ENCODE assay signal across 18 cellular contexts in the genomic region with DNA sequence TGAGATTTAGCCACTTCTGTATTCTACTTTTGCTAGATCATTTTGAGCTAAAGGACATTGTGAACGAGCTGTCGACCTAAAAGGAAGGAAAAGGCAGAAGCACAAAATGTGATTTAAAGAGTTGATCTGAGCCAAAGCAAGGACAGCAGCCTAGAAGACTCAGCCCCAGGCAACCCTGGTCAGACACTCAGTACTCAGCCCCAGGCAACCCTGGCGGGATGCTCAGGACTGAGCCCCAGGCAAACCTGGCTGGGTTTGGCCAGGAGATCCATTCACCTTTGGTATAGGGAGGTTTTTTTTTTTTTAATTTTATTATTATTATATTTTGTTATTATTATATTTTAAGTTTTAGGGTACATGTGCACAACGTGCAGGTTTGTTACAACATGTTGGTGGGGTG. TPM values are rescaled to one million over a fixed set of nuclear protein-coding genes. Genes with fewer than 3 reads are reported as not detected.
DNase-seq lines count a peak whose midpoint lies in the region; ATAC-seq, FAIRE-seq and TF ChIP-seq lines count a peak whose summit lies in the region.
"Had no signal": no experiment of that assay in that cellular context is flagged by ENCODE, and none has a peak within 500 bp of the region (broad histone marks: within the 10 kb centered on the region; RNA-seq: fewer than 3 reads in every experiment).

No MANE protein-coding gene starts in this region.

- DNase-seq in activated naive CD8-positive, alpha-beta T cell treated with anti-CD3 and anti-CD28 coated beads, Interleukin-2, amount 50 U/mL, for 24 hours = no peak
- DNase-seq in islet precursor cell (peak; percentile 30), posterior vena cava (ENCODE audit: low spot score) (peak; percentile 24), frontal cortex (ENCODE audit: low spot score in 2 of 2) (no peak)
- no peak for DNase-seq in activated CD8-positive, alpha-beta memory T cell treated with anti-CD3 and anti-CD28 coated beads, Interleukin-2, amount 50 U/mL, for 4 hours
- DNase-seq: 8988T; Caco-2; CD4-positive, alpha-beta T cell; GM23248 had no signal

- no peak overlapping the region for H3K4me3 ChIP-seq in gastroesophageal sphincter
- H3K4me3 ChIP-seq: GM23248, HAP-1 had no signal

- peak overlapping the region; percentile 16 for H3K27ac Mint-ChIP-seq in activated naive CD8-positive, alpha-beta T cell
- no peak overlapping the region for H3K27ac Mint-ChIP-seq in activated naive CD8-positive, alpha-beta T cell treated with anti-CD3 and anti-CD28 coated beads, Interleukin-2, amount 50 U/mL, for 24 hours
- H3K27ac Mint-ChIP-seq: B cell; CD4-positive, alpha-beta T cell had no signal

- ATAC-seq in activated naive CD8-positive, alpha-beta T cell treated with anti-CD3 and anti-CD28 coated beads, Interleukin-2, amount 50 U/mL, for 24 hours = no peak
- no peak for ATAC-seq in gastroesophageal sphincter

- no peaks in the 10 kb centered on the region for H3K27me3 Mint-ChIP-seq in activated naive CD8-positive, alpha-beta T cell
- peaks cover 6% of the 10 kb centered on the region for H3K27me3 Mint-ChIP-seq in activated naive CD8-positive, alpha-beta T cell treated with anti-CD3 and anti-CD28 coated beads, Interleukin-2, amount 50 U/mL, for 24 hours

- no peaks in the 10 kb centered on the region for H3K36me3 ChIP-seq in gastroesophageal sphincter
- H3K36me3 ChIP-seq: HAP-1 had no signal

- TF ChIP-seq EP300 in gastroesophageal sphincter (IDR thresholded peaks at IDR 0.05) = no peak

- intact Hi-C loops in posterior vena cava (cut with DNase I) = no loop called here

- H3K27me3 ChIP-seq in gastroesophageal sphincter = peaks cover 10% of the 10 kb centered on the region

- peaks cover 32% of the 10 kb centered on the region for H3K4me1 Mint-ChIP-seq in activated naive CD8-positive, alpha-beta T cell (ENCODE audit: low read depth)
- peaks cover 14% of the 10 kb centered on the region for H3K4me1 Mint-ChIP-seq in activated naive CD8-positive, alpha-beta T cell treated with anti-CD3 and anti-CD28 coated beads, Interleukin-2, amount 50 U/mL, for 24 hours
- H3K4me1 Mint-ChIP-seq: B cell had no signal

- H3K4me3 Mint-ChIP-seq in activated naive CD8-positive, alpha-beta T cell = no peak overlapping the region
- no peak overlapping the region for H3K4me3 Mint-ChIP-seq in activated naive CD8-positive, alpha-beta T cell treated with anti-CD3 and anti-CD28 coated beads, Interleukin-2, amount 50 U/mL, for 24 hours
- H3K4me3 Mint-ChIP-seq: B cell; CD4-positive, alpha-beta T cell had no signal

- no peaks in the 10 kb centered on the region for H3K9me3 Mint-ChIP-seq in activated naive CD8-positive, alpha-beta T cell (ENCODE audit: low read depth)
- no peaks in the 10 kb centered on the region for H3K9me3 Mint-ChIP-seq in activated naive CD8-positive, alpha-beta T cell treated with anti-CD3 and anti-CD28 coated beads, Interleukin-2, amount 50 U/mL, for 24 hours
- H3K9me3 Mint-ChIP-seq: CD4-positive, alpha-beta T cell had no signal

- WGBS in gastroesophageal sphincter (ENCODE audit: low coverage in 1 of 2), 2 donors = 78 to 90% methylated on average over 2 to 4 of the region's 4 CpGs

- no peaks in the 10 kb centered on the region for H3K36me3 Mint-ChIP-seq in activated naive CD8-positive, alpha-beta T cell
- H3K36me3 Mint-ChIP-seq in activated naive CD8-positive, alpha-beta T cell treated with anti-CD3 and anti-CD28 coated beads, Interleukin-2, amount 50 U/mL, for 24 hours (ENCODE audit: low read depth) = no peaks in the 10 kb centered on the region

- H3K9me3 ChIP-seq in gastroesophageal sphincter = no peaks in the 10 kb centered on the region
- H3K9me3 ChIP-seq: Caco-2, HAP-1 had no signal

- no peak for FAIRE-seq in frontal cortex (lab: Jason Lieb, UNC)
- FAIRE-seq: D721Med, G401.6, GM12892, GM18507 had no signal

- no peak for TF ChIP-seq POLR2A in gastroesophageal sphincter (IDR thresholded peaks at IDR 0.05)

- TF ChIP-seq CTCF in gastroesophageal sphincter (IDR thresholded peaks at IDR 0.05) = no peak

- no peak overlapping the region for H3K27ac ChIP-seq in gastroesophageal sphincter
- H3K27ac ChIP-seq: C4-2B, GM23248 had no signal

- no peaks in the 10 kb centered on the region for H3K4me1 ChIP-seq in gastroesophageal sphincter
- H3K4me1 ChIP-seq: HAP-1 had no signal

RNA-seq across cellular contexts. Expression of gene PXDN, which starts 34.3 kb away (rescaled TPM):
- 10 to 100 TPM; 75.3 to 85.8 TPM for total RNA-seq in posterior vena cava
- total RNA-seq in frontal cortex = 21.6 TPM
- 10 to 100 TPM; 19.9 to 95.9 (median 60.9) TPM for total RNA-seq in gastroesophageal sphincter

Comparison
In these comparisons a context has a peak if more than half of its experiments do, and no peak if none do; other contexts are left out.
1. DNase-seq: peak in islet precursor cell (single experiment) and posterior vena cava (single experiment); none in activated naive CD8-positive, alpha-beta T cell treated with anti-CD3 and anti-CD28 coated beads, Interleukin-2, amount 50 U/mL, for 24 hours (single experiment), activated CD8-positive, alpha-beta memory T cell treated with anti-CD3 and anti-CD28 coated beads, Interleukin-2, amount 50 U/mL, for 4 hours (single experiment) and frontal cortex (0 of 2).